Comparison of ENCODE assay signal across 1 cellular context in genomic region chr1:116408803-116409720, GRCh38.
TF ChIP-seq lines count a peak whose summit lies in the region.

No MANE protein-coding gene starts in this region.

TF ChIP-seq in HepG2, 621 proteins besides CTCF, POLR2A, EP300 and RAD21:
- TF ChIP-seq ZNF484 (CRISPR knock-in tag; IDR thresholded peaks at IDR 0.05; ENCODE audit: borderline replicate concordance, low read depth) (no peak), POLR2G (IDR thresholded peaks at IDR 0.05; ENCODE audit: low read depth, low read length) (peak; percentile 50), ZNF768 (CRISPR knock-in tag; IDR thresholded peaks at IDR 0.05) (peak; percentile 89), TRAFD1 (CRISPR knock-in tag; IDR thresholded peaks at IDR 0.05; ENCODE audit: borderline replicate concordance) (no peak), ZNF230 (CRISPR knock-in tag; IDR thresholded peaks at IDR 0.05) (no peak)
TF ChIP-seq in HepG2: peak in this region for 2.
